In the genomic region with DNA sequence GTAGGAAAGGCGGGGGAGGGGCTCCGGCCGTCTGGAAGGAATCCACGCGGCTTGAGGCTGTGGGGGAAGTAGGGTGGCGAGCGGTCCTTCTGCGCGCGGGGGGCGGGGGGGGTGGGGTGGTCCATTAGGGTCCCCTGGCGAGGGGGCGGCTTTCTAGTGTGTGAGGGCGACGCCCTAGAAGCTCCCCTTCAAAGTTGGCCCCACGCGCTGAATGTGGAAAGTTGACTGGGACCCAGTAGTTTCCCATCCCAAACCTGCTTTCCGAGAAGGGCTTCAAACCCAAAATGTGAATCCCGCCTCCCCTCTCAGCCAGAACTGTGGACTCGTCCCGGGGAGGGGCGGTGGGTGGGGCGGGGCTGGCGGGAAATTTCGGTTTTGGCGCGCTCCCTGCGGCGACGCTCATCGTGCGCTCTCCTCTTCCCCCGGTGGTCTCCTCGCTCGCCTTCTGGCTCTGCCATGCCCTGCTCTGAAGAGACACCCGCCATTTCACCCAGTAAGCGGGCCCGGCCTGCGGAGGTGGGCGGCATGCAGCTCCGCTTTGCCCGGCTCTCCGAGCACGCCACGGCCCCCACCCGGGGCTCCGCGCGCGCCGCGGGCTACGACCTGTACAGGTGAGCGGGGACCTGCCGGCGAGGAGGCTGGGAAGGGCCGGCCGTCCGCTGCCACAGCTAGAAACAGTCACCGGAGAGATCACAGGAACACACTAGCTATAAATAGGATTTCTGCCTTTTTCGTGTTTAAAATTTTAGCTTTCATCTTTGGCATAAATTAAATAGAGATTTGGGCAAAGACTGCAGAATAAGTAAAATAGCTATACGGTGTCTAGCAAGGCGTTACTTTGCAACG, we compare ENCODE assay signal across 1 cellular context.
TF ChIP-seq lines count a peak whose summit lies in the region.

No MANE protein-coding gene starts in this region.

TF ChIP-seq in IMR-90, 13 proteins besides CTCF, POLR2A, EP300 and RAD21 (continued from another document):
- TF ChIP-seq, protein P1, sequence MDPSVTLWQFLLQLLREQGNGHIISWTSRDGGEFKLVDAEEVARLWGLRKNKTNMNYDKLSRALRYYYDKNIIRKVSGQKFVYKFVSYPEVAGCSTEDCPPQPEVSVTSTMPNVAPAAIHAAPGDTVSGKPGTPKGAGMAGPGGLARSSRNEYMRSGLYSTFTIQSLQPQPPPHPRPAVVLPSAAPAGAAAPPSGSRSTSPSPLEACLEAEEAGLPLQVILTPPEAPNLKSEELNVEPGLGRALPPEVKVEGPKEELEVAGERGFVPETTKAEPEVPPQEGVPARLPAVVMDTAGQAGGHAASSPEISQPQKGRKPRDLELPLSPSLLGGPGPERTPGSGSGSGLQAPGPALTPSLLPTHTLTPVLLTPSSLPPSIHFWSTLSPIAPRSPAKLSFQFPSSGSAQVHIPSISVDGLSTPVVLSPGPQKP (IDR thresholded peaks at IDR 0.05; ENCODE audit: borderline replicate concordance, low read depth, low read length) = no peak
- TF ChIP-seq RCOR1 (IDR thresholded peaks at IDR 0.05; ENCODE audit: insufficient replicate concordance, low read length) (no peak), CHD1 (IDR thresholded peaks at IDR 0.05; ENCODE audit: low read depth, low read length) (no peak; the same call in 1 of the 2 replicates), NFE2L2 (IDR thresholded peaks at IDR 0.05; ENCODE audit: low read depth, low read length) (no peak), FOS (IDR thresholded peaks at IDR 0.05; ENCODE audit: low read depth, low read length) (no peak), CEBPB (IDR thresholded peaks at IDR 0.05; ENCODE audit: low read depth, low read length) (no peak), BHLHE40 (IDR thresholded peaks at IDR 0.05; ENCODE audit: low read depth, low read length) (peak; percentile 95)
- TF ChIP-seq, protein P2, sequence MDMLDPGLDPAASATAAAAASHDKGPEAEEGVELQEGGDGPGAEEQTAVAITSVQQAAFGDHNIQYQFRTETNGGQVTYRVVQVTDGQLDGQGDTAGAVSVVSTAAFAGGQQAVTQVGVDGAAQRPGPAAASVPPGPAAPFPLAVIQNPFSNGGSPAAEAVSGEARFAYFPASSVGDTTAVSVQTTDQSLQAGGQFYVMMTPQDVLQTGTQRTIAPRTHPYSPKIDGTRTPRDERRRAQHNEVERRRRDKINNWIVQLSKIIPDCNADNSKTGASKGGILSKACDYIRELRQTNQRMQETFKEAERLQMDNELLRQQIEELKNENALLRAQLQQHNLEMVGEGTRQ (IDR thresholded peaks at IDR 0.05; ENCODE audit: low read depth, low read length) = no peak
